Comparison of ENCODE assay signal across 16 cellular contexts in genomic region chr16:1018447-1018846, GRCh38. TPM values are rescaled to one million over a fixed set of nuclear protein-coding genes. Genes with fewer than 3 reads are reported as not detected.
A peak's percentile ranks its signal among the peaks of the same experiment; 100 is the strongest.
DNase-seq lines count a peak whose midpoint lies in the region; ATAC-seq and TF ChIP-seq lines count a peak whose summit lies in the region.
"Had no signal": no experiment of that assay in that cellular context is flagged by ENCODE, and none has a peak within 500 bp of the region (broad histone marks: within the 10 kb centered on the region; RNA-seq: fewer than 3 reads in every experiment).

No MANE protein-coding gene starts in this region.

- TF ChIP-seq CTCF in Calu3 (IDR thresholded peaks at IDR 0.05; ENCODE audit: unreplicated experiment) (no peak), dorsolateral prefrontal cortex (IDR thresholded peaks at IDR 0.05 in 54 of 56, conservative IDR thresholded peaks at IDR 0.05 in 2 of 56; ENCODE audit: low read depth in 1 of 56, partially characterized antibody in 56 of 56) (no peak)

- peaks cover 12% of the 10 kb centered on the region for H3K4me1 Mint-ChIP-seq in Calu3 (ENCODE audit: low read depth, unreplicated experiment)

- H3K4me2 ChIP-seq in neuronal stem cell (ENCODE audit: insufficient read depth, low read length, poor library complexity, severe bottlenecking): no peak overlapping the region

- H2BK12ac ChIP-seq in neuronal stem cell (ENCODE audit: low read length): peak overlapping the region; percentile 99

- no peak overlapping the region for H4K8ac ChIP-seq in neuronal stem cell (ENCODE audit: low read depth, low read length)

- H4K91ac ChIP-seq in neuronal stem cell (ENCODE audit: low read depth, low read length, poor library complexity): peak overlapping the region; percentile 65

- no CpG with 5 or more reads among the region's 8 CpGs for WGBS in neuronal stem cell (ENCODE audit: extremely low coverage in 2 of 2, insufficient read length in 2 of 2, insufficient replicate concordance in 1 of 2), 2 donors

- no peak for ATAC-seq in HG03045 (IDR thresholded peaks at IDR 0.05; ENCODE audit: unreplicated experiment)
- ATAC-seq: GM12878 had no signal

- peak overlapping the region; percentile 85 for H2BK5ac ChIP-seq in neuronal stem cell (ENCODE audit: low read length)

- no peaks in the 10 kb centered on the region for H3K9me3 ChIP-seq in adipocyte (ENCODE audit: control insufficient read depth, low read length)
- peaks cover 0 to 3% of the 10 kb centered on the region in 2 donors for H3K9me3 ChIP-seq in neuronal stem cell (replicated peaks in 1 of 2; ENCODE audit: control insufficient read depth in 2 of 2, insufficient read depth in 1 of 2, low read depth in 1 of 2, low read length in 2 of 2)
- H3K9me3 ChIP-seq: Peyer's patch had no signal

- DNase-seq in Calu3 (no peak), adipocyte (ENCODE audit: low read depth) (no peak), dorsolateral prefrontal cortex (no peak), neuronal stem cell (ENCODE audit: low spot score) (no peak), DMS53 (lab: John Stamatoyannopoulos, UW) (no peak), CD1c-positive myeloid dendritic cell (ENCODE audit: extremely low spot score) (no peak)
- DNase-seq: DMS 273 treated with DMSO at 0.1 percent for 48 hours, GOT3, KG1, MV-4-11, NCI-H1694 treated with DMSO at 0.1 percent for 48 hours, Peyer's patch had no signal

- peak overlapping the region; percentile 99 for H2BK15ac ChIP-seq in neuronal stem cell (ENCODE audit: low read length)

- H3K4me3 Mint-ChIP-seq in Calu3 (ENCODE audit: low read depth, unreplicated experiment): peak overlapping the region; percentile 54

- peaks cover 6% of the 10 kb centered on the region for H3K4me1 ChIP-seq in adipocyte (ENCODE audit: control insufficient read depth, insufficient read depth, low read length)
- peaks cover 8 to 33% of the 10 kb centered on the region in 2 donors for H3K4me1 ChIP-seq in neuronal stem cell (ENCODE audit: control insufficient read depth in 2 of 2, insufficient read depth in 1 of 2, low read depth in 1 of 2, low read length in 2 of 2)
- H3K4me1 ChIP-seq: Peyer's patch had no signal

- peak overlapping the region; percentile 52 for H3K23ac ChIP-seq in neuronal stem cell (ENCODE audit: low read depth, low read length, poor library complexity)

- peak overlapping the region; percentile 97 for H2AK5ac ChIP-seq in neuronal stem cell (ENCODE audit: low read depth, low read length)

- no peak overlapping the region for H3K4me3 ChIP-seq in adipocyte (ENCODE audit: low read length)
- peak overlapping the region in 2 of 59 donors; percentile 53 to 59 for H3K4me3 ChIP-seq in dorsolateral prefrontal cortex
- H3K4me3 ChIP-seq in neuronal stem cell (ENCODE audit: low read length in 2 of 2): peak overlapping the region in 1 of 2 donors; percentile 16
- H3K4me3 ChIP-seq: GM12878, Peyer's patch, SK-N-MC had no signal

- H3K4ac ChIP-seq in neuronal stem cell (ENCODE audit: low read length): no peak overlapping the region

- H2BK120ac ChIP-seq in neuronal stem cell (ENCODE audit: low read depth, low read length): peak overlapping the region; percentile 93

- H3K36me3 Mint-ChIP-seq in Calu3 (ENCODE audit: insufficient read depth, unreplicated experiment): peaks cover 11% of the 10 kb centered on the region

- no peaks in the 10 kb centered on the region for H3K27me3 ChIP-seq in adipocyte (replicated peaks; ENCODE audit: control insufficient read depth, insufficient read depth, low read length)
- H3K27me3 ChIP-seq in dorsolateral prefrontal cortex: peaks cover 0 to 8% (median 0%) of the 10 kb centered on the region in 45 donors
- H3K27me3 ChIP-seq in neuronal stem cell (ENCODE audit: control insufficient read depth in 3 of 3, insufficient read depth in 3 of 3, low read depth in 1 of 3, low read length in 3 of 3): peaks cover 0 to 40% (median 0%) of the 10 kb centered on the region in 3 experiments
- H3K27me3 ChIP-seq: Peyer's patch had no signal

- intact Hi-C loops in Calu3 (cut with micrococcal nuclease; ENCODE audit: unreplicated experiment): no loop called here
- intact Hi-C loops in dorsolateral prefrontal cortex (cut with DNase I): loop anchor here (2.0 kb wide), 2 partner anchors 28 kb away; no protein-coding TSS in a partner anchor

- H3K14ac ChIP-seq in neuronal stem cell (ENCODE audit: low read length): peak overlapping the region; percentile 39

- peak overlapping the region; percentile 97 for H3K18ac ChIP-seq in neuronal stem cell (ENCODE audit: low read length)

- peak overlapping the region; percentile 37 for H3K27ac Mint-ChIP-seq in Calu3 (ENCODE audit: unreplicated experiment)

- H3K27me3 Mint-ChIP-seq in Calu3 (ENCODE audit: unreplicated experiment): peaks cover 99% of the 10 kb centered on the region

- CTCF ChIA-PET in Calu3 (lab: Charles Lee): no interaction called here

- H3K9me3 Mint-ChIP-seq in Calu3 (ENCODE audit: low read depth, unreplicated experiment): no peaks in the 10 kb centered on the region

- H3K27ac ChIP-seq in dorsolateral prefrontal cortex: peak overlapping the region in 53 of 59 donors; percentile 63 to 96 (median 90)
- H3K27ac ChIP-seq in neuronal stem cell (replicated peaks; ENCODE audit: low read length): peak overlapping the region; percentile 85
- H3K27ac ChIP-seq: C4-2B, Peyer's patch, SK-N-MC had no signal

- no peaks in the 10 kb centered on the region for H3K79me1 ChIP-seq in neuronal stem cell (ENCODE audit: low read depth, low read length)

- no TSS peak for BruUV-seq in Calu3 (replicated peaks; lab: Mats Ljungman, UMichigan)

- peak overlapping the region; percentile 25 for H3K9ac ChIP-seq in adipocyte (ENCODE audit: low read length)
- H3K9ac ChIP-seq in neuronal stem cell (ENCODE audit: low read depth, low read length, poor library complexity): peak overlapping the region; percentile 86

- no peak overlapping the region for H2AFZ ChIP-seq in neuronal stem cell (ENCODE audit: low read length)

- H3K36me3 ChIP-seq in adipocyte (ENCODE audit: control insufficient read depth, insufficient read depth, low read length, severe bottlenecking): no peaks in the 10 kb centered on the region
- no peaks in the 10 kb centered on the region for H3K36me3 ChIP-seq in neuronal stem cell (replicated peaks in 1 of 2; ENCODE audit: control insufficient read depth in 2 of 2, insufficient read depth in 2 of 2, low read length in 2 of 2)
- H3K36me3 ChIP-seq: Peyer's patch had no signal

RNA-seq across cellular contexts. Expression of gene SOX8, which starts 36.9 kb away (rescaled TPM):
- total RNA-seq in Calu3 (2022) (0.92 and 1.2 TPM in 2 replicates), dorsolateral prefrontal cortex (100 to 1,000 TPM in 11 of 120 experiments, 10 to 100 TPM in 109; 17.7 to 191 (median 59.0) TPM)
- polyA plus RNA-seq in neuronal stem cell (2013, experiment 1 of 2): 5.1 TPM
- 5.2 TPM for polyA plus RNA-seq in neuronal stem cell (2013, experiment 2 of 2)
- total RNA-seq: GM12878 had no signal
- polyA plus RNA-seq: GM12878 had no signal

RNA-seq across cellular contexts. Expression of gene LMF1, which starts 47.7 kb away (rescaled TPM):
- total RNA-seq in Calu3 (2022): 31.9 and 34.6 TPM in 2 replicates
- total RNA-seq in dorsolateral prefrontal cortex: 10 to 100 TPM; 26.2 to 68.7 (median 45.4) TPM
- polyA plus RNA-seq in neuronal stem cell (2013, experiment 1 of 2): 6.9 TPM
- 6.7 TPM for polyA plus RNA-seq in neuronal stem cell (2013, experiment 2 of 2)

RNA-seq across cellular contexts. Expression of gene SSTR5, which starts 54.1 kb away (rescaled TPM):
- not detected in 2 replicates for total RNA-seq in Calu3 (2022)
- total RNA-seq in dorsolateral prefrontal cortex: under 1 TPM in 8 of 120 experiments, not detected in 112; 0.37 to 0.67 (median 0.44) TPM
- not detected for polyA plus RNA-seq in neuronal stem cell (2013, experiment 1 of 2)
- polyA plus RNA-seq in neuronal stem cell (2013, experiment 2 of 2): not detected
- total RNA-seq: GM12878 had no signal
- polyA plus RNA-seq: GM12878 had no signal
